1 cellular context compared by ENCODE assay signal in genomic region chr3:172750069-172750367, GRCh38.
TF ChIP-seq lines count a peak whose summit lies in the region.

No MANE protein-coding gene starts in this region.

TF ChIP-seq in H1, 55 proteins besides CTCF, POLR2A, EP300 and RAD21:
- TF ChIP-seq CHD7 (IDR thresholded peaks at IDR 0.05; ENCODE audit: insufficient replicate concordance, low read length) (peak; percentile 55), HDAC2 (IDR thresholded peaks at IDR 0.05; ENCODE audit: borderline replicate concordance in 1 of 2, low read depth in 2 of 2, low read length in 2 of 2) (no peak), KDM5A (IDR thresholded peaks at IDR 0.05; ENCODE audit: low read length) (0 out of 2 replicates have a peak, but pooled peaks have one; percentile 7)
TF ChIP-seq in H1: peak in this region for 2.
